ENCODE assay signal across 19 cellular contexts in the genomic region with DNA sequence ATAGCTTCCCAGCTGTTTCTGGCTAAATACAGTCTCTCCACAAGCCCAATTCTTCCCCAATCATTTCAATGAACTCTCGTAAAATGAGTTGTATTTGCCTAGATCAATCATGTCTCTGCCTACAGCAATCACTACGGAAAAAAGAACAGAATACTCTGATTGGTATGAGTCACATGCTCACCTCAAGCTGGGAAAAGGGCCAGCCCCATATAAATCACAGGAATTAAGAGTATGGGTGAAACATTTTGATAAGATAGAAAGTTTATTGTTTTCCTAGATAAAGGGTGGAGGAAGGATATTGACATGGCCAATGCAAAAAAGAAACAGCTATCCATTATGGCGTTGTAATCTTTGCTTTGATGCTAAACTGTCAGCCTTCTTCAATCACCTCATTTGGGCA.
A peak's percentile ranks its signal among the peaks of the same experiment; 100 is the strongest.
DNase-seq lines count a peak whose midpoint lies in the region; FAIRE-seq and TF ChIP-seq lines count a peak whose summit lies in the region.
"Had no signal": no experiment of that assay in that cellular context is flagged by ENCODE, and none has a peak within 500 bp of the region (broad histone marks: within the 10 kb centered on the region; RNA-seq: fewer than 3 reads in every experiment).

No MANE protein-coding gene starts in this region.

- H3K36me3 Mint-ChIP-seq in chondrocyte (ENCODE audit: low read depth) = no peaks in the 10 kb centered on the region
- H3K36me3 Mint-ChIP-seq: activated naive CD8-positive, alpha-beta T cell treated with anti-CD3 and anti-CD28 coated beads for 36 hours; immature natural killer cell had no signal

- 18 to 59% (median 30%) methylated on average over 3 of the region's 3 CpGs for WGBS in small intestine, 3 donors

- H3K9me3 Mint-ChIP-seq in chondrocyte (ENCODE audit: low read depth) = peaks cover 2% of the 10 kb centered on the region

- H3K27me3 Mint-ChIP-seq in chondrocyte (ENCODE audit: low read depth) = no peaks in the 10 kb centered on the region
- H3K27me3 Mint-ChIP-seq: activated naive CD8-positive, alpha-beta T cell treated with anti-CD3 and anti-CD28 coated beads for 36 hours; CD4-positive, alpha-beta T cell had no signal

- H4K20me1 ChIP-seq in OCI-LY7 (ENCODE audit: insufficient read depth, low read length) = no peaks in the 10 kb centered on the region

- TF ChIP-seq CTCF in HEK293 (tag by site-specific recombination; IDR thresholded peaks at IDR 0.05) (no peak), chondrocyte (IDR thresholded peaks at IDR 0.05) (no peak), OCI-LY7 (conservative IDR thresholded peaks at IDR 0.05; ENCODE audit: low read length) (no peak)

- H3K27ac Mint-ChIP-seq in chondrocyte (ENCODE audit: unreplicated experiment) = no peak overlapping the region
- H3K27ac Mint-ChIP-seq: activated naive CD8-positive, alpha-beta T cell treated with anti-CD3 and anti-CD28 coated beads for 36 hours; CD4-positive, alpha-beta T cell; immature natural killer cell had no signal

- CTCF ChIA-PET in HEK293 (lab: Yijun Ruan, JAX) (interaction anchor here (0.7 kb wide), 1 partner anchor 264 kb away, joined by 3 read pairs; no protein-coding TSS in a partner anchor), OCI-LY7 (lab: Charles Lee; ENCODE audit: unreplicated experiment) (no interaction called here)

- peaks cover 3% of the 10 kb centered on the region for H3K4me1 Mint-ChIP-seq in chondrocyte (ENCODE audit: low read depth)
- H3K4me1 Mint-ChIP-seq: activated naive CD8-positive, alpha-beta T cell treated with anti-CD3 and anti-CD28 coated beads for 36 hours; immature natural killer cell had no signal

- H3K4me1 ChIP-seq in HEK293 (ENCODE audit: control insufficient read depth, insufficient read depth, low read length) (no peaks in the 10 kb centered on the region), small intestine (ENCODE audit: control insufficient read depth in 2 of 2, insufficient read depth in 1 of 2, low read depth in 1 of 2, low read length in 1 of 2) (no peaks in the 10 kb centered on the region), OCI-LY7 (ENCODE audit: insufficient read depth, low read length, poor library complexity, severe bottlenecking) (no peaks in the 10 kb centered on the region)
- H3K4me1 ChIP-seq: uterus had no signal

- H3K4me3 ChIP-seq in HEK293 (ENCODE audit: low read depth, low read length) = no peak overlapping the region
- H3K4me3 ChIP-seq in small intestine (ENCODE audit: low read depth in 1 of 2, low read length in 2 of 2) = no peak overlapping the region
- no peak overlapping the region for H3K4me3 ChIP-seq in OCI-LY7 (ENCODE audit: low read depth, low read length, poor library complexity, severe bottlenecking)
- H3K4me3 ChIP-seq: hepatocyte, K562, uterus had no signal

- H3K9me2 ChIP-seq in OCI-LY7 (ENCODE audit: insufficient read depth, low read length) = no peaks in the 10 kb centered on the region

- H3K27ac ChIP-seq in HEK293 (ENCODE audit: extremely low read depth, low read depth, low read length) = no peak overlapping the region
- no peak overlapping the region for H3K27ac ChIP-seq in small intestine (ENCODE audit: low read depth in 1 of 2, low read length in 1 of 2)
- no peak overlapping the region for H3K27ac ChIP-seq in OCI-LY7 (ENCODE audit: low read depth, low read length, poor library complexity, severe bottlenecking)
- H3K27ac ChIP-seq: brain microvascular endothelial cell, hepatocyte, uterus had no signal

- intact Hi-C loops in head of caudate nucleus (cut with DNase I) = no loop called here
- intact Hi-C loops in OCI-LY7 (cut with micrococcal nuclease; ENCODE audit: unreplicated experiment) = no loop called here

- H3K4me2 ChIP-seq in OCI-LY7 (ENCODE audit: low read length) = no peak overlapping the region
- H3K4me2 ChIP-seq: hepatocyte had no signal

- H3K79me2 ChIP-seq in OCI-LY7 (ENCODE audit: insufficient read depth, low read depth, low read length) = no peaks in the 10 kb centered on the region
- H3K79me2 ChIP-seq: hepatocyte had no signal

- H3K27me3 ChIP-seq in small intestine (ENCODE audit: control insufficient read depth in 2 of 2, insufficient read depth in 2 of 2, low read length in 2 of 2) = no peaks in the 10 kb centered on the region
- H3K27me3 ChIP-seq: brain microvascular endothelial cell, hepatocyte, uterus had no signal

- no peak overlapping the region for H2AFZ ChIP-seq in OCI-LY7 (ENCODE audit: low read length)
- H2AFZ ChIP-seq: hepatocyte had no signal

- DNase-seq in NCI-H69 (lab: John Stamatoyannopoulos, UW) (peak; percentile 88), dermis blood vessel endothelial cell (peak; percentile 13), small intestine (peak; percentile 82), head of caudate nucleus (no peak), chondrocyte (ENCODE audit: low spot score) (no peak), OCI-LY7 (ENCODE audit: low spot score) (no peak)
- DNase-seq: activated naive CD8-positive, alpha-beta T cell treated with anti-CD3 and anti-CD28 coated beads for 36 hours; brain microvascular endothelial cell; CD4-positive, alpha-beta T cell; GDM1; HCEC 1CT; immature natural killer cell; left ventricle myocardium superior; MV-4-11; uterus had no signal

- POLR2A ChIA-PET in HEK293 (lab: Yijun Ruan, JAX) = no interaction called here
- POLR2A ChIA-PET in OCI-LY7 (lab: Charles Lee) = no interaction called here

- peak; percentile 39 for FAIRE-seq in small intestine (lab: Jason Lieb, UNC)
- FAIRE-seq: GM18507, K562 had no signal

- H3K36me3 ChIP-seq in HEK293 (ENCODE audit: control insufficient read depth in 2 of 2, insufficient read depth in 1 of 2, low read length in 2 of 2) (no peaks in the 10 kb centered on the region), small intestine (ENCODE audit: control insufficient read depth in 2 of 2, insufficient read depth in 2 of 2, low read length in 2 of 2) (no peaks in the 10 kb centered on the region), OCI-LY7 (ENCODE audit: insufficient read depth, low read length) (no peaks in the 10 kb centered on the region)
- H3K36me3 ChIP-seq: brain microvascular endothelial cell, uterus had no signal

- BruUV-seq in OCI-LY7 (replicated peaks; lab: Mats Ljungman, UMichigan) = no TSS peak

- no peaks in the 10 kb centered on the region for H3K9me3 ChIP-seq in HEK293 (ENCODE audit: control insufficient read depth, insufficient read depth, low read depth, low read length)
- no peaks in the 10 kb centered on the region for H3K9me3 ChIP-seq in small intestine (ENCODE audit: control insufficient read depth, low read depth)
- no peaks in the 10 kb centered on the region for H3K9me3 ChIP-seq in OCI-LY7 (ENCODE audit: low read length)
- H3K9me3 ChIP-seq: uterus had no signal

- no peak overlapping the region for H3K4me3 Mint-ChIP-seq in chondrocyte (ENCODE audit: unreplicated experiment)
- H3K4me3 Mint-ChIP-seq: activated naive CD8-positive, alpha-beta T cell treated with anti-CD3 and anti-CD28 coated beads for 36 hours; CD4-positive, alpha-beta T cell; immature natural killer cell had no signal

TF ChIP-seq in HEK293, 187 proteins besides CTCF, POLR2A, EP300 and RAD21:
- TF ChIP-seq, protein P1, sequence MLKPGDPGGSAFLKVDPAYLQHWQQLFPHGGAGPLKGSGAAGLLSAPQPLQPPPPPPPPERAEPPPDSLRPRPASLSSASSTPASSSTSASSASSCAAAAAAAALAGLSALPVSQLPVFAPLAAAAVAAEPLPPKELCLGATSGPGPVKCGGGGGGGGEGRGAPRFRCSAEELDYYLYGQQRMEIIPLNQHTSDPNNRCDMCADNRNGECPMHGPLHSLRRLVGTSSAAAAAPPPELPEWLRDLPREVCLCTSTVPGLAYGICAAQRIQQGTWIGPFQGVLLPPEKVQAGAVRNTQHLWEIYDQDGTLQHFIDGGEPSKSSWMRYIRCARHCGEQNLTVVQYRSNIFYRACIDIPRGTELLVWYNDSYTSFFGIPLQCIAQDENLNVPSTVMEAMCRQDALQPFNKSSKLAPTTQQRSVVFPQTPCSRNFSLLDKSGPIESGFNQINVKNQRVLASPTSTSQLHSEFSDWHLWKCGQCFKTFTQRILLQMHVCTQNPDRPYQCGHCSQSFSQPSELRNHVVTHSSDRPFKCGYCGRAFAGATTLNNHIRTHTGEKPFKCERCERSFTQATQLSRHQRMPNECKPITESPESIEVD (tag by site-specific recombination; IDR thresholded peaks at IDR 0.05) = 0 out of 2 replicates have a peak, but pooled peaks have one; percentile 29
- TF ChIP-seq GFI1B (tag by site-specific recombination; IDR thresholded peaks at IDR 0.05) (peak; percentile 79), ZNF843 (tag by site-specific recombination; IDR thresholded peaks at IDR 0.05) (peak; percentile 53; the same call in 1 of the 2 replicates), AEBP2 (tag by site-specific recombination; IDR thresholded peaks at IDR 0.05; ENCODE audit: borderline replicate concordance) (no peak), MEIS1 (CRISPR knock-in tag; IDR thresholded peaks at IDR 0.05; ENCODE audit: borderline replicate concordance) (no peak), FEZF1 (tag by site-specific recombination; IDR thresholded peaks at IDR 0.05) (peak; percentile 78), ZNF335 (tag by site-specific recombination; conservative IDR thresholded peaks at IDR 0.05) (0 out of 2 replicates have a peak, but pooled peaks have one; percentile 7)
TF ChIP-seq in HEK293: peak in this region for 5.

Comparison
In these comparisons a context has a peak if more than half of its experiments do, and no peak if none do; other contexts are left out.
1. DNase-seq: peak in NCI-H69 (single experiment), dermis blood vessel endothelial cell (single experiment) and small intestine (single experiment); none in head of caudate nucleus (0 of 42), chondrocyte (single experiment) and OCI-LY7 (single experiment).